In the genomic region with DNA sequence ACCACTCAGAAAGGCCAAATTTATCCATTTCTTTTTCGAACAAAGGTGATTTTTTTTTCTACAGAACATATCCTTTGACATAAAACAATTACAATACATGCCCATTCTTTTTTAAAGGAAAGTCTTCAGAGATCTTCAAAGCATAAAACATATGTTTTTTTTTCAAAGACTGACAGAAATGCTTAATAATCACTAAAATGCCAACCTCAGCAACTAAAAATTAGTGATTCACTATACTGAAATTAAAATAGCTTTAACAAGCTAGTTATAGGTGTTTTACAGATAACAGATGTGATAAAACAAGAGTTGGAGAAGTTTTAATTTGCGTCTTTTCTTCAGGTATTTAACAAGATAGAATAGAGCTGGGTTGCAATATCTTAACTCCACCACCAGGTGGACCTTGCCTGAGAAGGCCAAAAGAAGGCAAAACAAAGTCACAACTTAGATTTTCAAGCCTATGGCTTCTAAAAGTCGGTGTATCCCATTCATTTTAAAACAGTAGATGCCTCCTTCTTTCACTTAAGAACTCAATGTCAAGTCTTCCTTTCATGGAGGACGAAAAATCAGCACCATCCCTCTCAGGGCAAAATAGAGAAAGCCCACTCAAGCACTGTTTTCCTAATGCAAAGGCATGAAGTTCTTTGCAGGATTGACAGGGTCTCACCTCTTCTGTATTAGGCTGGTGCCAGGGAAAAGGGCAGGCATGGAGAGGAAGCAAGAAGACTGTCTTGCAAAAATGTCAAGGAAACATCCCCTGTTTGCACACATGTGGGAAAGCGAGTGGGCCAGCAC, we compare ENCODE assay signal across 10 cellular contexts. TPM values are rescaled to one million over a fixed set of nuclear protein-coding genes. Genes with fewer than 3 reads are reported as not detected.
A peak's percentile ranks its signal among the peaks of the same experiment; 100 is the strongest.
DNase-seq lines count a peak whose midpoint lies in the region; ATAC-seq, FAIRE-seq and TF ChIP-seq lines count a peak whose summit lies in the region.
"Had no signal": no experiment of that assay in that cellular context is flagged by ENCODE, and none has a peak within 500 bp of the region (broad histone marks: within the 10 kb centered on the region; RNA-seq: fewer than 3 reads in every experiment).

No MANE protein-coding gene starts in this region.

- H3K4me1 ChIP-seq in adipocyte (ENCODE audit: control insufficient read depth, insufficient read depth, low read length): peaks cover 2% of the 10 kb centered on the region

- ATAC-seq in HG03175 (IDR thresholded peaks at IDR 0.05; ENCODE audit: unreplicated experiment): no peak

- H3K27me3 ChIP-seq in adipocyte (replicated peaks; ENCODE audit: control insufficient read depth, insufficient read depth, low read length) (peaks cover 16% of the 10 kb centered on the region), kidney epithelial cell (ENCODE audit: control insufficient read depth, insufficient read depth, low read length) (no peaks in the 10 kb centered on the region)

- no peak for TF ChIP-seq POLR2A in GM12891 (IDR thresholded peaks at IDR 0.05; ENCODE audit: low read depth, low read length)

- peaks cover 2% of the 10 kb centered on the region for H3K9me3 ChIP-seq in adipocyte (ENCODE audit: control insufficient read depth, low read length)

- H3K9ac ChIP-seq in adipocyte (ENCODE audit: low read length): no peak overlapping the region

- DNase-seq in AG08396 (ENCODE audit: low spot score): peak; percentile 33
- peak; percentile 34 for DNase-seq in GM12891 (ENCODE audit: insufficient read length, low spot score)
- DNase-seq in adipocyte (ENCODE audit: low read depth): peak; percentile 26
- DNase-seq in kidney epithelial cell (ENCODE audit: low read depth): no peak
- no peak for DNase-seq in NCI-H446 (lab: John Stamatoyannopoulos, UW)
- DNase-seq in NCI-H1105 treated with DMSO at 0.1 percent for 48 hours (lab: John Stamatoyannopoulos, UW): no peak
- no peak for DNase-seq in C1 segment of cervical spinal cord (lab: John Stamatoyannopoulos, UW)
- DNase-seq: stimulated activated CD4-positive, alpha-beta T cell treated with anti-CD3 and anti-CD28 coated beads, Interleukin-15, amount 100 ng/mL, for 24 hours had no signal

- H3K36me3 ChIP-seq in adipocyte (ENCODE audit: control insufficient read depth, insufficient read depth, low read length, severe bottlenecking) (no peaks in the 10 kb centered on the region), kidney epithelial cell (ENCODE audit: control insufficient read depth, insufficient read depth, low read length) (no peaks in the 10 kb centered on the region)

- no peak for FAIRE-seq in GM12891 (lab: Jason Lieb, UNC)

- H3K4me3 ChIP-seq in adipocyte (ENCODE audit: low read length): no peak overlapping the region
- no peak overlapping the region for H3K4me3 ChIP-seq in kidney epithelial cell (ENCODE audit: low read depth, low read length)

- peak; percentile 27 for TF ChIP-seq CTCF in kidney epithelial cell (IDR thresholded peaks at IDR 0.05; ENCODE audit: insufficient read depth, low read length, poor library complexity, severe bottlenecking)

TF ChIP-seq in GM12891, 5 proteins besides CTCF, POLR2A, EP300 and RAD21:
- no peak for TF ChIP-seq TAF1 (IDR thresholded peaks at IDR 0.05; ENCODE audit: low read depth, low read length)
- no peak for TF ChIP-seq POU2F2 (IDR thresholded peaks at IDR 0.05; ENCODE audit: low read depth, low read length)

RNA-seq across cellular contexts. Expression of gene CPLX2, which starts 31.1 kb away (rescaled TPM):
- polyA plus RNA-seq in GM12891 (2012; ENCODE audit: low read depth, missing spikeins): 0.03 TPM
- not detected in 2 replicates for total RNA-seq in kidney epithelial cell
- total RNA-seq: T-helper 2 cell treated with Interferon-gamma antibody and Interleukin-4, amounts not matched to agents 100 ng/mL and 5 ng/mL, for 36 hours had no signal

Comparison
In these comparisons a context has a peak if more than half of its experiments do, and no peak if none do; other contexts are left out.
1. DNase-seq: peak in AG08396 (single experiment), GM12891 (single experiment) and adipocyte (single experiment); none in kidney epithelial cell (single experiment), NCI-H446 (0 of 2), NCI-H1105 treated with DMSO at 0.1 percent for 48 hours (single experiment) and C1 segment of cervical spinal cord (0 of 14).